18 cellular contexts compared by ENCODE assay signal in the genomic region with DNA sequence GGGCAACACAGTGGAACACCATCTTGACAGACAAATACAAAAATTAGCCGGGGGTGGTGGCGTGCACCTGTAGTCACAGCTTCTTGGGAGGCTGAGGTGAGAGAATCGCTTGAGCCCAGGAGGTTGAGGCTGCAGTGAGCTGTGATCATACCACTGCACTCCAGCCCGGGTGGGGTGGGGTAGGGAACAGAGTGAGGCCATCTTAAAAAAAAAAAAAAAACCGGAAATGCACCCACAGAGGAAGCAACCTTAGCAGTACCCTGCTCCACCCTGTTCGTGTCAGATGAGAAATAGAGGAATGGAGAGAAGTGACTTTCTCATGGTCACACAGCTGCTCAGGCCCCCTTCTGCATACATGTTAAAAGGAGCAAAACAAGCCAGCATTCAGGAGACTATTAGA. TPM values are rescaled to one million over a fixed set of nuclear protein-coding genes. Genes with fewer than 3 reads are reported as not detected.
DNase-seq lines count a peak whose midpoint lies in the region; ATAC-seq and TF ChIP-seq lines count a peak whose summit lies in the region.
"Had no signal": no experiment of that assay in that cellular context is flagged by ENCODE, and none has a peak within 500 bp of the region (broad histone marks: within the 10 kb centered on the region; RNA-seq: fewer than 3 reads in every experiment).

No MANE protein-coding gene starts in this region.

- H3K36me3 Mint-ChIP-seq in activated naive CD4-positive, alpha-beta T cell treated with anti-CD3 and anti-CD28 coated beads for 36 hours (ENCODE audit: low read depth) = peaks cover 59% of the 10 kb centered on the region
- peaks cover 64% of the 10 kb centered on the region for H3K36me3 Mint-ChIP-seq in activated naive CD8-positive, alpha-beta T cell treated with anti-CD3 and anti-CD28 coated beads for 36 hours

- no peaks in the 10 kb centered on the region for H3K27me3 Mint-ChIP-seq in activated naive CD4-positive, alpha-beta T cell treated with anti-CD3 and anti-CD28 coated beads for 36 hours (ENCODE audit: low read depth)
- no peaks in the 10 kb centered on the region for H3K27me3 Mint-ChIP-seq in activated naive CD8-positive, alpha-beta T cell treated with anti-CD3 and anti-CD28 coated beads for 36 hours

- intact Hi-C loops in activated naive CD4-positive, alpha-beta T cell treated with anti-CD3 and anti-CD28 coated beads for 36 hours (cut with micrococcal nuclease) = no loop called here

- TF ChIP-seq EP300 in SK-N-SH (IDR thresholded peaks at IDR 0.05; ENCODE audit: borderline replicate concordance in 1 of 2, low read depth in 1 of 2, low read length in 1 of 2) = no peak

- 71% methylated on average over 6 of the region's 6 CpGs for WGBS in SK-N-SH (ENCODE audit: low lambda C conversion rate)

- H3K9me3 Mint-ChIP-seq in activated naive CD4-positive, alpha-beta T cell treated with anti-CD3 and anti-CD28 coated beads for 36 hours = no peaks in the 10 kb centered on the region
- H3K9me3 Mint-ChIP-seq in activated naive CD8-positive, alpha-beta T cell treated with anti-CD3 and anti-CD28 coated beads for 36 hours = peaks cover 7% of the 10 kb centered on the region
- H3K9me3 Mint-ChIP-seq: H9 had no signal

- H3K9me3 ChIP-seq in SK-N-SH = no peaks in the 10 kb centered on the region
- H3K9me3 ChIP-seq: colonic mucosa had no signal

- peak overlapping the region; percentile 87 for H3K27ac Mint-ChIP-seq in activated naive CD4-positive, alpha-beta T cell treated with anti-CD3 and anti-CD28 coated beads for 36 hours
- H3K27ac Mint-ChIP-seq in activated naive CD8-positive, alpha-beta T cell treated with anti-CD3 and anti-CD28 coated beads for 36 hours = peak overlapping the region; percentile 88

- peak; percentile 54 for DNase-seq in activated naive CD4-positive, alpha-beta T cell treated with anti-CD3 and anti-CD28 coated beads for 36 hours
- no peak for DNase-seq in activated naive CD4-positive, alpha-beta T cell treated with Interleukin-2 at 50 U/mL for 16 hours
- DNase-seq in T-helper 2 cell = peak in 3 of 5 experiments; percentile 18 to 82 (median 25)
- DNase-seq in activated naive CD8-positive, alpha-beta T cell treated with anti-CD3 and anti-CD28 coated beads for 36 hours = no peak
- DNase-seq in stimulated activated naive CD8-positive, alpha-beta T cell treated with anti-CD3 and anti-CD28 coated beads, Interleukin-15, Interleukin-2, amounts not matched to agents 100 U/mL and 50 U/mL, for 24 hours = no peak
- DNase-seq in SK-N-SH = no peak
- DNase-seq: activated CD4-positive, CD25-positive, alpha-beta regulatory T cell treated with anti-CD3 and anti-CD28 coated beads, Interleukin-2, amount 50 U/mL, for 72 hours; AML-193; colonic mucosa; H9; KBM-7; NCI-H146; NCI-H510A; PC-9; stimulated activated CD4-positive, alpha-beta T cell treated with anti-CD3 and anti-CD28 coated beads, Interleukin-12 subunit alpha, Interleukin-12 subunit beta, amount 100 ng/mL, for 4 hours had no signal

- peaks cover 0 to 1% of the 10 kb centered on the region in 2 experiments; a peak in 1 of 4 replicates for H3K4me1 ChIP-seq in SK-N-SH (ENCODE audit: control insufficient read depth in 1 of 2, insufficient read depth in 2 of 2, low read depth in 1 of 2, low read length in 1 of 2)
- H3K4me1 ChIP-seq: colonic mucosa had no signal

- no peak overlapping the region for H3K9ac ChIP-seq in SK-N-SH

- no peak overlapping the region for H3K4me2 ChIP-seq in SK-N-SH
- H3K4me2 ChIP-seq: PC-9 had no signal

- no peak overlapping the region for H3K4me3 ChIP-seq in SK-N-SH (ENCODE audit: low read depth in 2 of 2, low read length in 1 of 2)
- H3K4me3 ChIP-seq: colonic mucosa, PC-9, SK-N-MC had no signal

- H4K20me1 ChIP-seq in SK-N-SH (ENCODE audit: insufficient read depth) = no peaks in the 10 kb centered on the region

- H3F3A ChIP-seq in SK-N-SH (replicated peaks; ENCODE audit: insufficient read depth) = no peaks in the 10 kb centered on the region

- H3K4me3 Mint-ChIP-seq in activated naive CD4-positive, alpha-beta T cell treated with anti-CD3 and anti-CD28 coated beads for 36 hours = no peak overlapping the region
- peak overlapping the region; percentile 7 for H3K4me3 Mint-ChIP-seq in activated naive CD8-positive, alpha-beta T cell treated with anti-CD3 and anti-CD28 coated beads for 36 hours
- H3K4me3 Mint-ChIP-seq: H9 had no signal

- H3K36me3 ChIP-seq in SK-N-SH (replicated peaks in 1 of 2; ENCODE audit: control insufficient read depth in 1 of 2, insufficient read depth in 2 of 2, low read length in 1 of 2) = peaks cover 0 to 9% of the 10 kb centered on the region in 2 experiments
- H3K36me3 ChIP-seq: colonic mucosa had no signal

- TF ChIP-seq RAD21 in SK-N-SH (IDR thresholded peaks at IDR 0.05; ENCODE audit: low read length) = no peak

- TF ChIP-seq CTCF in SK-N-SH (IDR thresholded peaks at IDR 0.05) = no peak

- no peak overlapping the region for H2AFZ ChIP-seq in SK-N-SH (ENCODE audit: low read depth)
- H2AFZ ChIP-seq: PC-9 had no signal

- no peaks in the 10 kb centered on the region for H3K27me3 ChIP-seq in SK-N-SH (ENCODE audit: insufficient read depth)
- H3K27me3 ChIP-seq: colonic mucosa had no signal

- peaks cover 80% of the 10 kb centered on the region for H3K4me1 Mint-ChIP-seq in activated naive CD4-positive, alpha-beta T cell treated with anti-CD3 and anti-CD28 coated beads for 36 hours (ENCODE audit: low read depth)
- H3K4me1 Mint-ChIP-seq in activated naive CD8-positive, alpha-beta T cell treated with anti-CD3 and anti-CD28 coated beads for 36 hours = peaks cover 74% of the 10 kb centered on the region

- POLR2A ChIA-PET in SK-N-SH (lab: Yijun Ruan, JAX) = no interaction called here

- H3K79me2 ChIP-seq in SK-N-SH (ENCODE audit: insufficient read depth) = no peaks in the 10 kb centered on the region

- H3K9me2 ChIP-seq in SK-N-SH = no peaks in the 10 kb centered on the region

- CTCF ChIA-PET in activated naive CD4-positive, alpha-beta T cell treated with anti-CD3 and anti-CD28 coated beads for 36 hours (lab: Charles Lee) = interaction anchor here (0.6 to 2.4 kb wide), 10 partner anchors 8 to 154 kb away, joined by 3 to 11 read pairs (median 4); a partner anchor contains a TSS
- CTCF ChIA-PET in SK-N-SH (lab: Yijun Ruan, JAX) = interaction anchor here (2.4 to 6.7 kb wide), 2 partner anchors 53 to 158 kb away, joined by 6 to 40 read pairs; no protein-coding TSS in a partner anchor

- H3K27ac ChIP-seq in SK-N-SH (ENCODE audit: low read depth in 2 of 2, low read length in 1 of 2) = no peak overlapping the region
- H3K27ac ChIP-seq: colonic mucosa, PC-9, SK-N-MC had no signal

- peak; percentile 72 for ATAC-seq in stimulated activated naive CD8-positive, alpha-beta T cell treated with anti-CD3 and anti-CD28 coated beads, Interleukin-15, Interleukin-2, amounts not matched to agents 100 U/mL and 50 U/mL, for 24 hours
- ATAC-seq in HG03469 (IDR thresholded peaks at IDR 0.05; ENCODE audit: unreplicated experiment) = no peak
- no peak for ATAC-seq in HG03135 (IDR thresholded peaks at IDR 0.05; ENCODE audit: unreplicated experiment)

TF ChIP-seq in SK-N-SH, 30 proteins besides CTCF, POLR2A, EP300 and RAD21:
- TF ChIP-seq, protein P1, sequence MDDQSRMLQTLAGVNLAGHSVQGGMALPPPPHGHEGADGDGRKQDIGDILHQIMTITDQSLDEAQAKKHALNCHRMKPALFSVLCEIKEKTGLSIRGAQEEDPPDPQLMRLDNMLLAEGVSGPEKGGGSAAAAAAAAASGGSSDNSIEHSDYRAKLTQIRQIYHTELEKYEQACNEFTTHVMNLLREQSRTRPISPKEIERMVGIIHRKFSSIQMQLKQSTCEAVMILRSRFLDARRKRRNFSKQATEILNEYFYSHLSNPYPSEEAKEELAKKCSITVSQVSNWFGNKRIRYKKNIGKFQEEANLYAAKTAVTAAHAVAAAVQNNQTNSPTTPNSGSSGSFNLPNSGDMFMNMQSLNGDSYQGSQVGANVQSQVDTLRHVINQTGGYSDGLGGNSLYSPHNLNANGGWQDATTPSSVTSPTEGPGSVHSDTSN (IDR thresholded peaks at IDR 0.05) = no peak

RNA-seq across cellular contexts. Expression of a gene that starts 40.8 kb away (rescaled TPM):
- total RNA-seq in activated naive CD4-positive, alpha-beta T cell treated with anti-CD3 and anti-CD28 coated beads for 36 hours = 100 to 1,000 TPM; 490 to 492 TPM
- total RNA-seq in activated naive CD8-positive, alpha-beta T cell treated with anti-CD3 and anti-CD28 coated beads for 36 hours = 100 to 1,000 TPM; 324 to 325 TPM
- 20.1 and 21.3 TPM in 2 replicates for polyA plus RNA-seq in SK-N-SH (2012; rRNA removed)
- polyA plus RNA-seq in SK-N-SH (2012; cell fraction: cytosol; rRNA removed) = 17.0 and 20.2 TPM in 2 replicates
- 43.5 and 54.8 TPM in 2 replicates for polyA plus RNA-seq in SK-N-SH (2012; cell fraction: nucleus; rRNA removed)
- total RNA-seq: PC-9 had no signal

Comparison
In these comparisons a context has a peak if more than half of its experiments do, and no peak if none do; other contexts are left out.
1. DNase-seq: peak in activated naive CD4-positive, alpha-beta T cell treated with anti-CD3 and anti-CD28 coated beads for 36 hours (single experiment) and T-helper 2 cell (3 of 5); none in activated naive CD4-positive, alpha-beta T cell treated with Interleukin-2 at 50 U/mL for 16 hours (single experiment), activated naive CD8-positive, alpha-beta T cell treated with anti-CD3 and anti-CD28 coated beads for 36 hours (single experiment), stimulated activated naive CD8-positive, alpha-beta T cell treated with anti-CD3 and anti-CD28 coated beads, Interleukin-15, Interleukin-2, amounts not matched to agents 100 U/mL and 50 U/mL, for 24 hours (single experiment) and SK-N-SH (single experiment).